Comparison of ENCODE assay signal across 1 cellular context in the genomic region with DNA sequence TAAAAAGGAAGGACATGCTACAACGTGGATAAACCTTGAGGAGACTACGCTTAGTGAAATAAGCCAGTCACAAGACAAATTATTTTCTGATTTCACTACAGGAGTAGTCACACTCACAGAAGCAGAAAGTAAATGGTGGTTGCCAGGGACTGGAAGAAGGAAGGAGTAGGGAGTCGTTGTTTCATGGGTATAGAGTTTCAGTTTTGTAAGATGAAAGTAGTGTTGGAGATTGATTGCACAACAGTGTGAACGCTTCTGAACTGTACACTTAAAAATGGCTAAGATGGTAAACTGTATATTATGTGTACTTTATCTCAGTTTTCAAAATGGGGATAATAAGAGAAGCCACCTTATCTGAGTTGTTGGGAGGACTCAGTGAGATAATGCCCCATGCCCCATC.
TF ChIP-seq lines count a peak whose summit lies in the region.

No MANE protein-coding gene starts in this region.

TF ChIP-seq in HEK293, 187 proteins besides CTCF, POLR2A, EP300 and RAD21 (continued from another document):
- TF ChIP-seq, protein P1, sequence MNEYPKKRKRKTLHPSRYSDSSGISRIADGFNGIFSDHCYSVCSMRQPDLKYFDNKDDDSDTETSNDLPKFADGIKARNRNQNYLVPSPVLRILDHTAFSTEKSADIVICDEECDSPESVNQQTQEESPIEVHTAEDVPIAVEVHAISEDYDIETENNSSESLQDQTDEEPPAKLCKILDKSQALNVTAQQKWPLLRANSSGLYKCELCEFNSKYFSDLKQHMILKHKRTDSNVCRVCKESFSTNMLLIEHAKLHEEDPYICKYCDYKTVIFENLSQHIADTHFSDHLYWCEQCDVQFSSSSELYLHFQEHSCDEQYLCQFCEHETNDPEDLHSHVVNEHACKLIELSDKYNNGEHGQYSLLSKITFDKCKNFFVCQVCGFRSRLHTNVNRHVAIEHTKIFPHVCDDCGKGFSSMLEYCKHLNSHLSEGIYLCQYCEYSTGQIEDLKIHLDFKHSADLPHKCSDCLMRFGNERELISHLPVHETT (tag by site-specific recombination; IDR thresholded peaks at IDR 0.05): no peak
- peak; percentile 66; the same call in 1 of the 2 replicates for TF ChIP-seq WT1 (tag by site-specific recombination; IDR thresholded peaks at IDR 0.05)
- TF ChIP-seq OSR2 (tag by site-specific recombination; IDR thresholded peaks at IDR 0.05): peak; percentile 58
- 0 out of 2 replicates have a peak, but pooled peaks have one; percentile 35 for TF ChIP-seq ZNF211 (tag by site-specific recombination; IDR thresholded peaks at IDR 0.05; ENCODE audit: low read depth)
- 0 out of 2 replicates have a peak, but pooled peaks have one; percentile 14 for TF ChIP-seq ZBTB17 (tag by site-specific recombination; IDR thresholded peaks at IDR 0.05)
